In the genomic region with DNA sequence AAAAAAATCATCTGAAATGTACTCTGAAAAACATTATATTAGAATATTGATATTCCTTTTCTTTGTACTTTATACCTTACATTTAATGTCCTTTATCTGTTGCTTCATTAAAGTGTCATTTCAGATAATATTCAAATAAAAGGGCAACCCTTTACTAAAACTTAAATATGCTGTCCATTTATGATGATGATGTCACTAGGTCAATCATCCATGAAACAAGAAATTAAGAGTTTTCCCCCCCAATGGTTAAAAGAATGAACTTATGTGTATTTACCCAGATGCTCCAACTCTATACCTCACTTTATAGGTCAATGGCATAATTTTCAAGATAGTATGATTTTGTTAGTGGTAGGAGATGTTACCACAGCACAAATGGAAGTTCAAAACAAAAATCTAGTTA, we compare ENCODE assay signal across 31 cellular contexts.
"Had no signal": no experiment of that assay in that cellular context is flagged by ENCODE, and none has a peak within 500 bp of the region (broad histone marks: within the 10 kb centered on the region; RNA-seq: fewer than 3 reads in every experiment).

No MANE protein-coding gene starts in this region.

- H3K4me3 Mint-ChIP-seq: natural killer cell; nephron; neural progenitor cell; stimulated activated memory B cell treated with anti-CD40 and anti-IgM and Interleukin-4, amounts not matched to agents 10 μg/mL and 1 μg/mL and 100 μg/mL, for 72 hours; stimulated activated naive CD8-positive, alpha-beta T cell treated with anti-CD3 and anti-CD28 coated beads, Interleukin-15, amount 100 ng/mL, for 72 hours; type B pancreatic cell had no signal

- ATAC-seq: natural killer cell; right cardiac atrium; sciatic nerve; stimulated activated memory B cell treated with anti-CD40 and anti-IgM and Interleukin-4, amounts not matched to agents 10 μg/mL and 1 μg/mL and 100 μg/mL, for 72 hours; stimulated activated naive CD8-positive, alpha-beta T cell treated with anti-CD3 and anti-CD28 coated beads, Interleukin-15, amount 100 ng/mL, for 72 hours; stimulated activated naive CD8-positive, alpha-beta T cell treated with anti-CD3 and anti-CD28 coated beads, Interleukin-15, Interleukin-2, amounts not matched to agents 100 U/mL and 50 U/mL, for 24 hours; upper lobe of right lung had no signal

- H2AFZ ChIP-seq: neural progenitor cell, parathyroid adenoma had no signal

- H3K9me3 ChIP-seq: ovary, psoas muscle, spleen, suprapubic skin, testis, tibial artery, transverse colon, upper lobe of right lung, uterus had no signal

- H3K27ac ChIP-seq: neural progenitor cell, ovary, parathyroid adenoma, psoas muscle, skin epidermis, spleen, suprapubic skin, testis, tibial artery, transverse colon, upper lobe of right lung, uterus had no signal

- H3K27me3 Mint-ChIP-seq: progenitor cell of endocrine pancreas; stimulated activated memory B cell treated with anti-CD40 and anti-IgM and Interleukin-4, amounts not matched to agents 10 μg/mL and 1 μg/mL and 100 μg/mL, for 72 hours; stimulated activated naive CD8-positive, alpha-beta T cell treated with anti-CD3 and anti-CD28 coated beads, Interleukin-15, amount 100 ng/mL, for 72 hours; type B pancreatic cell had no signal

- H3K4me1 ChIP-seq: neural progenitor cell, uterus had no signal

- H3K9me3 Mint-ChIP-seq: natural killer cell; nephron; neural progenitor cell; stimulated activated naive CD8-positive, alpha-beta T cell treated with anti-CD3 and anti-CD28 coated beads, Interleukin-15, amount 100 ng/mL, for 72 hours; type B pancreatic cell had no signal

- H3K27ac Mint-ChIP-seq: natural killer cell; nephron; neural progenitor cell; progenitor cell of endocrine pancreas; stimulated activated memory B cell treated with anti-CD40 and anti-IgM and Interleukin-4, amounts not matched to agents 10 μg/mL and 1 μg/mL and 100 μg/mL, for 72 hours; stimulated activated naive CD8-positive, alpha-beta T cell treated with anti-CD3 and anti-CD28 coated beads, Interleukin-15, amount 100 ng/mL, for 72 hours; type B pancreatic cell had no signal

- H3K36me3 ChIP-seq: neural progenitor cell, ovary, uterus had no signal

- H3K9ac ChIP-seq: neural progenitor cell, parathyroid adenoma had no signal

- H3K4me1 Mint-ChIP-seq: neural progenitor cell had no signal

- H3K27me3 ChIP-seq: neural progenitor cell, ovary, spleen, suprapubic skin, testis, tibial artery, transverse colon, upper lobe of right lung, uterus had no signal

- H3K4me3 ChIP-seq: neural progenitor cell, ovary, psoas muscle, skin epidermis, smooth muscle cell, spleen, suprapubic skin, testis, tibial artery, transverse colon, upper lobe of right lung, uterus had no signal

- DNase-seq: natural killer cell; occipital lobe; ovary; posterior cingulate gyrus; psoas muscle; right cardiac atrium; spleen; stimulated activated CD4-positive, alpha-beta T cell treated with anti-CD3 and anti-CD28 coated beads, Interleukin-12 subunit alpha, Interleukin-12 subunit beta, amount 100 ng/mL, for 4 hours; stimulated activated CD4-positive, alpha-beta T cell treated with anti-CD3 and anti-CD28 coated beads, Interleukin-1b, Interleukin-23, amount 100 ng/mL, for 48 hours; stimulated activated CD4-positive, alpha-beta T cell treated with anti-CD3 and anti-CD28 coated beads, Interleukin-4, amount 100 ng/mL, for 1 hour; stimulated activated CD4-positive, alpha-beta T cell treated with anti-CD3 and anti-CD28 coated beads, Interleukin-4, amount 100 ng/mL, for 4 hours; stimulated activated CD8-positive, alpha-beta memory T cell treated with anti-CD3 and anti-CD28 coated beads, Interleukin-4, amount 100 ng/mL, for 48 hours; stimulated activated naive CD4-positive, alpha-beta T cell; stimulated activated naive CD8-positive, alpha-beta T cell treated with anti-CD3 and anti-CD28 coated beads, Interleukin-15, amount 100 ng/mL, for 72 hours; stimulated activated naive CD8-positive, alpha-beta T cell treated with anti-CD3 and anti-CD28 coated beads, Interleukin-15, Interleukin-2, amounts not matched to agents 100 U/mL and 50 U/mL, for 24 hours; substantia nigra; testis; tibial artery; transverse colon; upper lobe of right lung; uterus had no signal

- H3K36me3 Mint-ChIP-seq: natural killer cell had no signal

- H3K4me2 ChIP-seq: neural progenitor cell, smooth muscle cell had no signal
